ENCODE assay signal across 15 cellular contexts in genomic region chr16:10625595-10626357, GRCh38. TPM values are rescaled to one million over a fixed set of nuclear protein-coding genes. Genes with fewer than 3 reads are reported as not detected.
A peak's percentile ranks its signal among the peaks of the same experiment; 100 is the strongest.
DNase-seq lines count a peak whose midpoint lies in the region; ATAC-seq, FAIRE-seq and TF ChIP-seq lines count a peak whose summit lies in the region.
"Had no signal": no experiment of that assay in that cellular context is flagged by ENCODE, and none has a peak within 500 bp of the region (broad histone marks: within the 10 kb centered on the region; RNA-seq: fewer than 3 reads in every experiment).

No MANE protein-coding gene starts in this region.

- H2BK5ac ChIP-seq in H1 (ENCODE audit: low read depth, low read length), result no peak overlapping the region

- no peak for TF ChIP-seq RAD21 in H1 (IDR thresholded peaks at IDR 0.05 in 1 of 2, conservative IDR thresholded peaks at IDR 0.05 in 1 of 2; ENCODE audit: low read depth in 2 of 2, low read length in 2 of 2)

- no peaks in the 10 kb centered on the region for H3K79me2 ChIP-seq in H1 (ENCODE audit: control insufficient read depth in 1 of 2, insufficient read depth in 2 of 2, low read length in 2 of 2)

- no peak overlapping the region for H3K14ac ChIP-seq in H1 (ENCODE audit: insufficient read length)

- no peaks in the 10 kb centered on the region; a peak in 1 of 7 replicates for H3K27me3 ChIP-seq in H1 (replicated peaks in 1 of 4; ENCODE audit: control insufficient read depth in 3 of 4, extremely low read depth in 1 of 4, insufficient read depth in 3 of 4, low read length in 3 of 4)

- no peak overlapping the region for H3K9ac ChIP-seq in H1 (replicated peaks in 1 of 4; ENCODE audit: extremely low read depth in 1 of 4, low read depth in 3 of 4, low read length in 3 of 4)

- no peak overlapping the region for H2BK120ac ChIP-seq in H1 (replicated peaks; ENCODE audit: low read depth, low read length)

- no peak overlapping the region for H3K23ac ChIP-seq in H1 (ENCODE audit: insufficient read length)

- H2BK12ac ChIP-seq in H1 (ENCODE audit: low read depth, low read length), result no peak overlapping the region

- H4K91ac ChIP-seq in H1 (replicated peaks; ENCODE audit: insufficient read length, low read length), result no peak overlapping the region

- H3K79me1 ChIP-seq in H1 (ENCODE audit: low read depth, low read length), result no peaks in the 10 kb centered on the region

- no peak overlapping the region for H2AK5ac ChIP-seq in H1 (ENCODE audit: low read depth, low read length)

- no peak overlapping the region for H3K4ac ChIP-seq in H1 (replicated peaks; ENCODE audit: insufficient read length, low read depth, low read length)

- POLR2A ChIA-PET in H1 (lab: Charles Lee; ENCODE audit: partially characterized antibody), result no interaction called here

- FAIRE-seq in H1 (lab: Jason Lieb, UNC), result no peak

- CTCF ChIA-PET in H1 (lab: Charles Lee; ENCODE audit: partially characterized antibody), result no interaction called here

- H3K9me3 ChIP-seq in H1 (ENCODE audit: insufficient read depth in 2 of 2, low read depth in 1 of 2, low read length in 1 of 2) (no peaks in the 10 kb centered on the region), mucosa of descending colon (no peaks in the 10 kb centered on the region)

- H2BK15ac ChIP-seq in H1 (ENCODE audit: low read length), result no peak overlapping the region

- TF ChIP-seq EP300 in H1 (IDR thresholded peaks at IDR 0.05; ENCODE audit: borderline replicate concordance in 1 of 2, low read depth in 2 of 2, low read length in 2 of 2), result no peak

- H4K5ac ChIP-seq in H1 (ENCODE audit: insufficient read length, low read depth, low read length), result no peak overlapping the region

- ATAC-seq in mucosa of descending colon, result peak; percentile 51
- ATAC-seq in HG03571 (IDR thresholded peaks at IDR 0.05; ENCODE audit: unreplicated experiment), result no peak
- ATAC-seq: Right ventricle myocardium inferior had no signal

- no peak for TF ChIP-seq POLR2A in NB4 (IDR thresholded peaks at IDR 0.05; ENCODE audit: extremely low read depth, insufficient read length)
- no peak for TF ChIP-seq POLR2A in H1 (IDR thresholded peaks at IDR 0.05; ENCODE audit: control extremely low read depth in 1 of 2, low read depth in 2 of 2, low read length in 2 of 2)

- no peaks in the 10 kb centered on the region for H3K23me2 ChIP-seq in H1 (ENCODE audit: low read depth, low read length)

- H3K36me3 ChIP-seq in H1 (ENCODE audit: control insufficient read depth in 2 of 4, insufficient read depth in 4 of 4, low read length in 3 of 4) (no peaks in the 10 kb centered on the region), mucosa of descending colon (ENCODE audit: low read depth) (no peaks in the 10 kb centered on the region)

- H2AFZ ChIP-seq in H1 (ENCODE audit: low read length), result no peak overlapping the region

- no peak overlapping the region for H3K4me3 ChIP-seq in NB4 (ENCODE audit: low read depth, low read length)
- no peak overlapping the region for H3K4me3 ChIP-seq in H1 (ENCODE audit: extremely low read depth in 1 of 4, insufficient read depth in 2 of 4, low read depth in 3 of 4, low read length in 4 of 4)
- no peak overlapping the region for H3K4me3 ChIP-seq in mucosa of descending colon

- no peak overlapping the region for H3K27ac ChIP-seq in H1 (ENCODE audit: low read depth, low read length)

- no peak overlapping the region for H3K4me2 ChIP-seq in H1 (ENCODE audit: insufficient read depth in 1 of 2, low read depth in 2 of 2, low read length in 2 of 2)

- TF ChIP-seq CTCF in NB4 (IDR thresholded peaks at IDR 0.05; ENCODE audit: low read depth, low read length) (no peak), H1 (IDR thresholded peaks at IDR 0.05; ENCODE audit: control extremely low read depth in 1 of 3, insufficient read depth in 1 of 3, low read depth in 1 of 3, low read length in 3 of 3) (no peak), mucosa of descending colon (IDR thresholded peaks at IDR 0.05) (no peak)

- DNase-seq in ELR (ENCODE audit: low read depth) (peak; percentile 2), NB4 (ENCODE audit: low read depth) (peak; percentile 78), H1 (ENCODE audit: low read depth in 1 of 2, low spot score in 2 of 2) (no peak), mucosa of descending colon (no peak), T1000 (lab: John Stamatoyannopoulos, UW) (no peak), GM19240 (ENCODE audit: insufficient read length, low spot score) (no peak), Ammon's horn (ENCODE audit: low spot score) (no peak)
- DNase-seq: activated naive CD4-positive, alpha-beta T cell treated with Interleukin-2 at 50 U/mL for 16 hours; CD4-positive, alpha-beta memory T cell; endodermal cell; NCI-H1105 treated with DMSO at 0.1 percent for 48 hours; NCI-H446 treated with DMSO at 0.1 percent for 48 hours had no signal

- no peaks in the 10 kb centered on the region for H4K20me1 ChIP-seq in H1 (replicated peaks in 1 of 2; ENCODE audit: control insufficient read depth in 1 of 2, insufficient read depth in 2 of 2, low read length in 2 of 2)

- no peak overlapping the region for H3K56ac ChIP-seq in H1 (replicated peaks; ENCODE audit: insufficient read length, low read depth, low read length)

- no peak overlapping the region for H2BK20ac ChIP-seq in H1 (ENCODE audit: low read length)

- intact Hi-C loops in mucosa of descending colon (cut with DNase I, micrococcal nuclease), result no loop called here

- H3K18ac ChIP-seq in H1 (ENCODE audit: extremely low read depth, low read length), result no peak overlapping the region

- H3K4me1 ChIP-seq in H1 (replicated peaks in 1 of 4; ENCODE audit: control insufficient read depth in 3 of 4, insufficient read depth in 4 of 4, low read length in 3 of 4) (peaks cover 0 to 10% (median 5%) of the 10 kb centered on the region in 4 experiments; a peak in 6 of 7 replicates), mucosa of descending colon (ENCODE audit: low read depth) (no peaks in the 10 kb centered on the region)

- H4K8ac ChIP-seq in H1 (ENCODE audit: extremely low read depth, insufficient read depth, low read length), result no peak overlapping the region

- 91% methylated on average over 12 of the region's 12 CpGs; no CpG with 5 or more reads in 1 of the 2 experiments for WGBS in H1 (ENCODE audit: extremely low coverage in 1 of 2, insufficient coverage in 1 of 2, insufficient read length in 1 of 2, insufficient replicate concordance in 2 of 2, low coverage in 1 of 2, low lambda C conversion rate in 2 of 2, missing lambda C conversion rate in 1 of 2), 2 experiments

TF ChIP-seq in H1, 55 proteins besides CTCF, POLR2A, EP300 and RAD21:
- TF ChIP-seq POU5F1 (IDR thresholded peaks at IDR 0.05; ENCODE audit: low read depth, low read length), result no peak
- peak; percentile 58 for TF ChIP-seq BACH1 (IDR thresholded peaks at IDR 0.05; ENCODE audit: low read length)
- no peak for TF ChIP-seq MAFK (IDR thresholded peaks at IDR 0.05; ENCODE audit: low read depth, low read length)
- no peak for TF ChIP-seq KDM1A (IDR thresholded peaks at IDR 0.05; ENCODE audit: borderline replicate concordance, low read length)

RNA-seq across cellular contexts. Expression of gene EMP2, which starts 45.4 kb away (rescaled TPM):
- total RNA-seq in H1 (2021; fragmentation: NEBNext Ultra II Directional; extraction: Animal tissue kit (Norgen Biotek cat#: 25700)), result 21.8 and 22.6 TPM in 2 replicates
- polyA plus RNA-seq in H1 (2011; rRNA removed), result 13.5 and 23.3 TPM in 2 replicates
- polyA plus RNA-seq in H1 (2011; cell fraction: cytosol; rRNA removed), result 8.8 TPM
- 17.4 TPM for polyA plus RNA-seq in H1 (2011; cell fraction: nucleus; rRNA removed)
- 18.9 to 24.7 TPM (median 22.2 TPM) in 4 replicates for polyA plus RNA-seq in H1 (2012, experiment 1 of 2)
- 13.7 TPM for polyA plus RNA-seq in H1 (2012, experiment 2 of 2)
- polyA plus RNA-seq in H1 (2013, experiment 1 of 2), result 22.0 TPM
- 23.3 TPM for polyA plus RNA-seq in H1 (2013, experiment 2 of 2)
- 36.1 and 42.7 TPM in 2 replicates for polyA minus RNA-seq in H1 (2011; rRNA and poly(A)+ RNA removed)
- 13.1 TPM for polyA minus RNA-seq in H1 (2011; cell fraction: cytosol; rRNA and poly(A)+ RNA removed)
- polyA minus RNA-seq in H1 (2011; cell fraction: nucleus; rRNA and poly(A)+ RNA removed), result 8.5 TPM
- total RNA-seq in mucosa of descending colon, result 10 to 100 TPM; 73.0 to 92.9 (median 84.3) TPM
- total RNA-seq: activated CD8-positive, alpha-beta memory T cell treated with anti-CD3 and anti-CD28 coated beads for 36 hours; CD4-positive, alpha-beta memory T cell had no signal
- polyA plus RNA-seq: CD4-positive, alpha-beta memory T cell had no signal

Comparison
In these comparisons a context has a peak if more than half of its experiments do, and no peak if none do; other contexts are left out.
1. DNase-seq: peak in ELR (single experiment) and NB4 (single experiment); none in H1 (0 of 2), mucosa of descending colon (0 of 3), T1000 (single experiment), GM19240 (single experiment) and Ammon's horn (single experiment).